ENCODE assay signal across 26 cellular contexts in the genomic region with DNA sequence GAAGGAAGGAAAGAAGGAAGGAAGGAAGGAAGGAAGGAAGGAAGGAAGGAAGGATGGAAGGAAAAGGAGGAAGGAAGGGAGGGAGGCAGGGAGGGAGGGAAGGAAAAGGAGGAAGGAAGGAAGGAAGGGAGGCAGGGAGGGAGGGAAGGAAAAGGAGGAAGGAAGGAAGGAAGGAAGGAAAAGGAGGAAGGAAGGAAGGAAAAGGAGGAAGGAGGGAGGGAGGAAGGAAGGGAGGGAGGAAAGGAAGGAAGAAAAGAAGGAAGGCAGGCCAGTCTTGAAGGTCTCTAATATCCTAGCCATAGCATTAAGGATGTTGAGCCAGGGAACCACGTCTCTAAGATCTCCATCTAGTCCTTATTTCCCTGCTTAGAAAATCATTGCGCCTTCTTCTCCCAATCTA.
DNase-seq lines count a peak whose midpoint lies in the region; ATAC-seq, FAIRE-seq and TF ChIP-seq lines count a peak whose summit lies in the region.
"Had no signal": no experiment of that assay in that cellular context is flagged by ENCODE, and none has a peak within 500 bp of the region (broad histone marks: within the 10 kb centered on the region; RNA-seq: fewer than 3 reads in every experiment).

No MANE protein-coding gene starts in this region.

- no peak for DNase-seq in MCF 10A (ENCODE audit: unreplicated experiment)
- no peak for DNase-seq in breast epithelium (ENCODE audit: low spot score in 2 of 2)
- DNase-seq in WTC11 (ENCODE audit: low spot score) = no peak
- no peak for DNase-seq in H1 (ENCODE audit: low read depth in 1 of 2, low spot score in 2 of 2)
- no peak for DNase-seq in activated CD8-positive, alpha-beta memory T cell treated with anti-CD3 and anti-CD28 coated beads, Interleukin-2, amount 10 ng/mL, durations not matched to agents 7 days and 5 days
- no peak for DNase-seq in activated CD4-positive, alpha-beta memory T cell treated with anti-CD3 and anti-CD28 coated beads, Interleukin-2, amount 10 ng/mL, durations not matched to agents 7 days and 5 days
- DNase-seq: AML-193; CD4-positive, alpha-beta T cell; CD8-positive, alpha-beta T cell; DMS 273 treated with DMSO at 0.1 percent for 48 hours; DMS153; DMS53; DMS79; DND-41; EL; GDM1 had no signal

- peak overlapping the region; percentile 22; the same call in 1 of the 2 replicates for H2BK15ac ChIP-seq in H1 (ENCODE audit: low read length)

- H3K4me1 Mint-ChIP-seq in MCF 10A (ENCODE audit: insufficient read depth, unreplicated experiment) (no peaks in the 10 kb centered on the region), WTC11 (peaks cover 41% of the 10 kb centered on the region)
- H3K4me1 Mint-ChIP-seq in activated CD8-positive, alpha-beta memory T cell treated with anti-CD3 and anti-CD28 coated beads, Interleukin-2, amount 10 ng/mL, durations not matched to agents 7 days and 5 days = no peaks in the 10 kb centered on the region
- H3K4me1 Mint-ChIP-seq in activated CD4-positive, alpha-beta memory T cell treated with anti-CD3 and anti-CD28 coated beads, Interleukin-2, amount 10 ng/mL, durations not matched to agents 7 days and 5 days = no peaks in the 10 kb centered on the region
- H3K4me1 Mint-ChIP-seq: B cell had no signal

- H3K4me2 ChIP-seq in H1 (ENCODE audit: insufficient read depth in 1 of 2, low read depth in 2 of 2, low read length in 2 of 2) = no peak overlapping the region; a peak in 1 of 4 replicates
- H3K4me2 ChIP-seq: A549; BLaER1 treated with 17β-estradiol and CSF1 and Interleukin-3, amounts not matched to agents 10 nM and 100 nM had no signal

- no peaks in the 10 kb centered on the region for H3K36me3 Mint-ChIP-seq in MCF 10A (ENCODE audit: insufficient read depth, unreplicated experiment)
- H3K36me3 Mint-ChIP-seq in WTC11 = no peaks in the 10 kb centered on the region
- peaks cover 1% of the 10 kb centered on the region for H3K36me3 Mint-ChIP-seq in activated CD8-positive, alpha-beta memory T cell treated with anti-CD3 and anti-CD28 coated beads, Interleukin-2, amount 10 ng/mL, durations not matched to agents 7 days and 5 days
- no peaks in the 10 kb centered on the region for H3K36me3 Mint-ChIP-seq in activated CD4-positive, alpha-beta memory T cell treated with anti-CD3 and anti-CD28 coated beads, Interleukin-2, amount 10 ng/mL, durations not matched to agents 7 days and 5 days (ENCODE audit: low read depth)
- H3K36me3 Mint-ChIP-seq: CD8-positive, alpha-beta T cell had no signal

- no peak for ATAC-seq in WTC11
- ATAC-seq in activated CD8-positive, alpha-beta memory T cell treated with anti-CD3 and anti-CD28 coated beads, Interleukin-2, amount 10 ng/mL, durations not matched to agents 7 days and 5 days = no peak
- ATAC-seq in GM19463 (IDR thresholded peaks at IDR 0.05; ENCODE audit: unreplicated experiment) = no peak
- ATAC-seq: A549; CD8-positive, alpha-beta T cell; GM12878 had no signal

- no peak overlapping the region for H2BK20ac ChIP-seq in H1 (ENCODE audit: low read length)

- H3K27ac Mint-ChIP-seq in MCF 10A (ENCODE audit: low read depth, unreplicated experiment) (peak overlapping the region; percentile 33), WTC11 (no peak overlapping the region)
- H3K27ac Mint-ChIP-seq in activated CD8-positive, alpha-beta memory T cell treated with anti-CD3 and anti-CD28 coated beads, Interleukin-2, amount 10 ng/mL, durations not matched to agents 7 days and 5 days = no peak overlapping the region
- no peak overlapping the region for H3K27ac Mint-ChIP-seq in activated CD4-positive, alpha-beta memory T cell treated with anti-CD3 and anti-CD28 coated beads, Interleukin-2, amount 10 ng/mL, durations not matched to agents 7 days and 5 days
- H3K27ac Mint-ChIP-seq: B cell; CD4-positive, alpha-beta T cell; CD8-positive, alpha-beta T cell had no signal

- TF ChIP-seq CTCF in MCF 10A (IDR thresholded peaks at IDR 0.05; ENCODE audit: unreplicated experiment) (no peak), breast epithelium (IDR thresholded peaks at IDR 0.05) (no peak), HEK293 (tag by site-specific recombination; IDR thresholded peaks at IDR 0.05) (no peak), WTC11 (IDR thresholded peaks at IDR 0.05) (no peak), H1 (IDR thresholded peaks at IDR 0.05; ENCODE audit: control extremely low read depth in 1 of 3, insufficient read depth in 1 of 3, low read depth in 1 of 3, low read length in 3 of 3) (no peak)

- H2BK120ac ChIP-seq in H1 (replicated peaks; ENCODE audit: low read depth, low read length) = no peak overlapping the region

- no peak overlapping the region for H3K4ac ChIP-seq in H1 (replicated peaks; ENCODE audit: insufficient read length, low read depth, low read length)

- no peaks in the 10 kb centered on the region; the same call in 1 of the 2 replicates for H3K23me2 ChIP-seq in H1 (ENCODE audit: low read depth, low read length)

- TF ChIP-seq EP300 in H1 (IDR thresholded peaks at IDR 0.05; ENCODE audit: borderline replicate concordance in 1 of 2, low read depth in 2 of 2, low read length in 2 of 2) = no peak

- peak overlapping the region; percentile 62; the same call in 1 of the 2 replicates for H2BK12ac ChIP-seq in H1 (ENCODE audit: low read depth, low read length)

- H4K8ac ChIP-seq in H1 (ENCODE audit: extremely low read depth, insufficient read depth, low read length) = no peak overlapping the region

- H3K27ac ChIP-seq in breast epithelium (no peak overlapping the region), HEK293 (ENCODE audit: extremely low read depth, low read depth, low read length) (no peak overlapping the region), H1 (ENCODE audit: low read depth, low read length) (no peak overlapping the region)
- H3K27ac ChIP-seq: 22Rv1; A549; BLaER1 treated with 17β-estradiol and CSF1 and Interleukin-3, amounts not matched to agents 10 nM and 100 nM; C4-2B had no signal

- peak overlapping the region; percentile 97; the same call in 1 of the 2 replicates for H2AK5ac ChIP-seq in H1 (ENCODE audit: low read depth, low read length)

- no peak overlapping the region for H3K14ac ChIP-seq in H1 (ENCODE audit: insufficient read length)

- no peak for FAIRE-seq in H1 (lab: Jason Lieb, UNC)
- FAIRE-seq: A549, GM12878, GM12892, GM18507 had no signal

- H2AFZ ChIP-seq in H1 (ENCODE audit: low read length) = no peak overlapping the region

- no peak overlapping the region for H3K18ac ChIP-seq in H1 (ENCODE audit: extremely low read depth, low read length)

- intact Hi-C loops in MCF 10A (cut with micrococcal nuclease) = no loop called here
- intact Hi-C loops in breast epithelium (cut with DNase I; ENCODE audit: low total_unique reads) = no loop called here

- H3K4me3 ChIP-seq in breast epithelium (no peak overlapping the region), HEK293 (ENCODE audit: low read depth, low read length) (no peak overlapping the region), H1 (ENCODE audit: extremely low read depth in 1 of 4, insufficient read depth in 2 of 4, low read depth in 3 of 4, low read length in 4 of 4) (no peak overlapping the region)
- H3K4me3 ChIP-seq: A549; BLaER1 treated with 17β-estradiol and CSF1 and Interleukin-3, amounts not matched to agents 10 nM and 100 nM; GM12878 had no signal

- H3K9me3 Mint-ChIP-seq in MCF 10A (ENCODE audit: unreplicated experiment) (no peaks in the 10 kb centered on the region), WTC11 (no peaks in the 10 kb centered on the region)
- no peaks in the 10 kb centered on the region for H3K9me3 Mint-ChIP-seq in activated CD8-positive, alpha-beta memory T cell treated with anti-CD3 and anti-CD28 coated beads, Interleukin-2, amount 10 ng/mL, durations not matched to agents 7 days and 5 days (ENCODE audit: low read depth)
- peaks cover 2% of the 10 kb centered on the region for H3K9me3 Mint-ChIP-seq in activated CD4-positive, alpha-beta memory T cell treated with anti-CD3 and anti-CD28 coated beads, Interleukin-2, amount 10 ng/mL, durations not matched to agents 7 days and 5 days
- H3K9me3 Mint-ChIP-seq: CD4-positive, alpha-beta T cell; CD8-positive, alpha-beta T cell had no signal

- H3K36me3 ChIP-seq in breast epithelium = no peaks in the 10 kb centered on the region
- H3K36me3 ChIP-seq in HEK293 (ENCODE audit: control insufficient read depth in 2 of 2, insufficient read depth in 1 of 2, low read length in 2 of 2) = no peaks in the 10 kb centered on the region
- no peaks in the 10 kb centered on the region for H3K36me3 ChIP-seq in H1 (ENCODE audit: control insufficient read depth in 2 of 4, insufficient read depth in 4 of 4, low read length in 3 of 4)
- H3K36me3 ChIP-seq: BLaER1 treated with 17β-estradiol and CSF1 and Interleukin-3, amounts not matched to agents 10 nM and 100 nM had no signal

- no peak overlapping the region for H4K91ac ChIP-seq in H1 (replicated peaks; ENCODE audit: insufficient read length, low read length)

- H3K27me3 ChIP-seq in breast epithelium (no peaks in the 10 kb centered on the region), H1 (replicated peaks in 1 of 4; ENCODE audit: control insufficient read depth in 3 of 4, extremely low read depth in 1 of 4, insufficient read depth in 3 of 4, low read length in 3 of 4) (peaks cover 0 to 11% (median 8%) of the 10 kb centered on the region in 4 experiments; a peak in 6 of 7 replicates)
- H3K27me3 ChIP-seq: BLaER1 treated with 17β-estradiol and CSF1 and Interleukin-3, amounts not matched to agents 10 nM and 100 nM had no signal

- H3K27me3 Mint-ChIP-seq in MCF 10A (ENCODE audit: insufficient read depth, unreplicated experiment) = peaks cover 16% of the 10 kb centered on the region
- peaks cover 63% of the 10 kb centered on the region for H3K27me3 Mint-ChIP-seq in WTC11 (ENCODE audit: low read depth)
- H3K27me3 Mint-ChIP-seq in activated CD8-positive, alpha-beta memory T cell treated with anti-CD3 and anti-CD28 coated beads, Interleukin-2, amount 10 ng/mL, durations not matched to agents 7 days and 5 days = peaks cover 65% of the 10 kb centered on the region
- H3K27me3 Mint-ChIP-seq in activated CD4-positive, alpha-beta memory T cell treated with anti-CD3 and anti-CD28 coated beads, Interleukin-2, amount 10 ng/mL, durations not matched to agents 7 days and 5 days = peaks cover 41% of the 10 kb centered on the region

- H3K4me3 Mint-ChIP-seq in MCF 10A (ENCODE audit: unreplicated experiment) (no peak overlapping the region), WTC11 (no peak overlapping the region)
- no peak overlapping the region for H3K4me3 Mint-ChIP-seq in activated CD8-positive, alpha-beta memory T cell treated with anti-CD3 and anti-CD28 coated beads, Interleukin-2, amount 10 ng/mL, durations not matched to agents 7 days and 5 days
- H3K4me3 Mint-ChIP-seq in activated CD4-positive, alpha-beta memory T cell treated with anti-CD3 and anti-CD28 coated beads, Interleukin-2, amount 10 ng/mL, durations not matched to agents 7 days and 5 days = no peak overlapping the region
- H3K4me3 Mint-ChIP-seq: B cell; CD4-positive, alpha-beta T cell; CD8-positive, alpha-beta T cell had no signal

- H3K79me2 ChIP-seq in H1 (ENCODE audit: control insufficient read depth in 1 of 2, insufficient read depth in 2 of 2, low read length in 2 of 2) = no peaks in the 10 kb centered on the region

- TF ChIP-seq POLR2A in breast epithelium (IDR thresholded peaks at IDR 0.05) (no peak), H1 (IDR thresholded peaks at IDR 0.05; ENCODE audit: control extremely low read depth in 1 of 2, low read depth in 2 of 2, low read length in 2 of 2) (no peak)

- CTCF ChIA-PET in MCF 10A (lab: Yijun Ruan, JAX) = no interaction called here
- CTCF ChIA-PET in HEK293 (lab: Yijun Ruan, JAX) = no interaction called here
- CTCF ChIA-PET in WTC11 (lab: Charles Lee) = no interaction called here
- CTCF ChIA-PET in H1 (lab: Charles Lee; ENCODE audit: partially characterized antibody) = no interaction called here
- CTCF ChIA-PET in activated CD8-positive, alpha-beta memory T cell treated with anti-CD3 and anti-CD28 coated beads, Interleukin-2, amount 10 ng/mL, durations not matched to agents 7 days and 5 days (lab: Charles Lee) = no interaction called here
- CTCF ChIA-PET in activated CD4-positive, alpha-beta memory T cell treated with anti-CD3 and anti-CD28 coated beads, Interleukin-2, amount 10 ng/mL, durations not matched to agents 7 days and 5 days (lab: Charles Lee) = no interaction called here

- no peak overlapping the region for H3K56ac ChIP-seq in H1 (replicated peaks; ENCODE audit: insufficient read length, low read depth, low read length)

- no peaks in the 10 kb centered on the region for H3K9me3 ChIP-seq in breast epithelium
- no peaks in the 10 kb centered on the region for H3K9me3 ChIP-seq in HEK293 (ENCODE audit: control insufficient read depth, insufficient read depth, low read depth, low read length)
- no peaks in the 10 kb centered on the region for H3K9me3 ChIP-seq in H1 (ENCODE audit: insufficient read depth in 2 of 2, low read depth in 1 of 2, low read length in 1 of 2)
- H3K9me3 ChIP-seq: A549 had no signal

- no peak overlapping the region for H3K23ac ChIP-seq in H1 (ENCODE audit: insufficient read length)

- H4K5ac ChIP-seq in H1 (ENCODE audit: insufficient read length, low read depth, low read length) = no peak overlapping the region

- no TSS peak for BruUV-seq in MCF 10A (replicated peaks; lab: Mats Ljungman, UMichigan)

- TF ChIP-seq RAD21 in H1 (IDR thresholded peaks at IDR 0.05 in 1 of 2, conservative IDR thresholded peaks at IDR 0.05 in 1 of 2; ENCODE audit: low read depth in 2 of 2, low read length in 2 of 2) = no peak

- H3K4me1 ChIP-seq in breast epithelium = no peaks in the 10 kb centered on the region
- H3K4me1 ChIP-seq in HEK293 (ENCODE audit: control insufficient read depth, insufficient read depth, low read length) = no peaks in the 10 kb centered on the region
- peaks cover 10 to 12% (median 11%) of the 10 kb centered on the region in 4 experiments for H3K4me1 ChIP-seq in H1 (replicated peaks in 1 of 4; ENCODE audit: control insufficient read depth in 3 of 4, insufficient read depth in 4 of 4, low read length in 3 of 4)
- H3K4me1 ChIP-seq: A549; BLaER1 treated with 17β-estradiol and CSF1 and Interleukin-3, amounts not matched to agents 10 nM and 100 nM had no signal

- H3K79me1 ChIP-seq in H1 (ENCODE audit: low read depth, low read length) = no peaks in the 10 kb centered on the region

- no peak overlapping the region for H3K9ac ChIP-seq in H1 (replicated peaks in 1 of 4; ENCODE audit: extremely low read depth in 1 of 4, low read depth in 3 of 4, low read length in 3 of 4)
- H3K9ac ChIP-seq: BLaER1 treated with 17β-estradiol and CSF1 and Interleukin-3, amounts not matched to agents 10 nM and 100 nM had no signal

- H4K20me1 ChIP-seq in H1 (replicated peaks in 1 of 2; ENCODE audit: control insufficient read depth in 1 of 2, insufficient read depth in 2 of 2, low read length in 2 of 2) = no peaks in the 10 kb centered on the region
- H4K20me1 ChIP-seq: BLaER1 treated with 17β-estradiol and CSF1 and Interleukin-3, amounts not matched to agents 10 nM and 100 nM had no signal

- WGBS in H1 (ENCODE audit: extremely low coverage in 1 of 2, insufficient coverage in 1 of 2, insufficient read length in 1 of 2, insufficient replicate concordance in 2 of 2, low coverage in 1 of 2, low lambda C conversion rate in 2 of 2, missing lambda C conversion rate in 1 of 2), 2 experiments = 87% methylated on average over 2 of the region's 2 CpGs; no CpG with 5 or more reads in 1 of the 2 experiments

- H2BK5ac ChIP-seq in H1 (ENCODE audit: low read depth, low read length) = no peak overlapping the region

- POLR2A ChIA-PET in MCF 10A (lab: Yijun Ruan, JAX) (no interaction called here), HEK293 (lab: Yijun Ruan, JAX) (no interaction called here), WTC11 (lab: Charles Lee) (no interaction called here), H1 (lab: Charles Lee; ENCODE audit: partially characterized antibody) (no interaction called here)
- POLR2A ChIA-PET in activated CD4-positive, alpha-beta memory T cell treated with anti-CD3 and anti-CD28 coated beads, Interleukin-2, amount 10 ng/mL, durations not matched to agents 7 days and 5 days (lab: Charles Lee) = no interaction called here
